In genomic region chr11:117700551-117700950, GRCh38 we compare ENCODE assay signal across 20 cellular contexts.
DNase-seq lines count a peak whose midpoint lies in the region; ATAC-seq and TF ChIP-seq lines count a peak whose summit lies in the region.
"Had no signal": no experiment of that assay in that cellular context is flagged by ENCODE, and none has a peak within 500 bp of the region (broad histone marks: within the 10 kb centered on the region; RNA-seq: fewer than 3 reads in every experiment).

No MANE protein-coding gene starts in this region.

- CTCF ChIA-PET in activated CD4-positive, alpha-beta T cell treated with anti-CD3 and anti-CD28 coated beads, Interleukin-2, amount 10 ng/mL, durations not matched to agents 7 days and 5 days (lab: Charles Lee): interaction anchor here (0.9 kb wide), 1 partner anchor 14 kb away, joined by 4 read pairs; no protein-coding TSS in a partner anchor
- CTCF ChIA-PET in HEK293 (lab: Yijun Ruan, JAX): interaction anchor here (1.3 kb wide), 1 partner anchor 275 kb away, joined by 4 read pairs; no protein-coding TSS in a partner anchor

- H3K36me3 ChIP-seq in HEK293 (ENCODE audit: control insufficient read depth in 2 of 2, insufficient read depth in 1 of 2, low read length in 2 of 2): no peaks in the 10 kb centered on the region

- no peaks in the 10 kb centered on the region for H3K27me3 ChIP-seq in dorsolateral prefrontal cortex

- H3K4me3 ChIP-seq in HEK293 (ENCODE audit: low read depth, low read length): no peak overlapping the region
- no peak overlapping the region for H3K4me3 ChIP-seq in dorsolateral prefrontal cortex

- ATAC-seq in effector memory CD8-positive, alpha-beta T cell (replicated peaks): no peak
- ATAC-seq in GM21786 (IDR thresholded peaks at IDR 0.05; ENCODE audit: unreplicated experiment): no peak
- no peak for ATAC-seq in HG03045 (IDR thresholded peaks at IDR 0.05; ENCODE audit: unreplicated experiment)
- ATAC-seq: PC-3, T-helper 17 cell had no signal

- H3K9me3 ChIP-seq in HEK293 (ENCODE audit: control insufficient read depth, insufficient read depth, low read depth, low read length): no peaks in the 10 kb centered on the region
- H3K9me3 ChIP-seq: SK-N-SH had no signal

- H3K4me1 Mint-ChIP-seq in activated CD4-positive, alpha-beta T cell treated with anti-CD3 and anti-CD28 coated beads, Interleukin-2, amount 10 ng/mL, durations not matched to agents 7 days and 5 days: peaks cover 9% of the 10 kb centered on the region
- H3K4me1 Mint-ChIP-seq in effector memory CD8-positive, alpha-beta T cell (ENCODE audit: low read depth in 2 of 2): peaks cover 1 to 9% of the 10 kb centered on the region in 2 donors

- POLR2A ChIA-PET in activated CD4-positive, alpha-beta T cell treated with anti-CD3 and anti-CD28 coated beads, Interleukin-2, amount 10 ng/mL, durations not matched to agents 7 days and 5 days (lab: Charles Lee): no interaction called here
- POLR2A ChIA-PET in HEK293 (lab: Yijun Ruan, JAX): no interaction called here

- H3K4me3 Mint-ChIP-seq in activated CD4-positive, alpha-beta T cell treated with anti-CD3 and anti-CD28 coated beads, Interleukin-2, amount 10 ng/mL, durations not matched to agents 7 days and 5 days: no peak overlapping the region
- no peak overlapping the region for H3K4me3 Mint-ChIP-seq in effector memory CD8-positive, alpha-beta T cell
- H3K4me3 Mint-ChIP-seq: CD4-positive, alpha-beta memory T cell; T-helper 17 cell had no signal

- TF ChIP-seq CTCF in HEK293 (tag by site-specific recombination; IDR thresholded peaks at IDR 0.05) (no peak), dorsolateral prefrontal cortex (IDR thresholded peaks at IDR 0.05 in 54 of 56, conservative IDR thresholded peaks at IDR 0.05 in 2 of 56; ENCODE audit: low read depth in 1 of 56, partially characterized antibody in 56 of 56) (no peak)

- no peaks in the 10 kb centered on the region for H3K4me1 ChIP-seq in HEK293 (ENCODE audit: control insufficient read depth, insufficient read depth, low read length)

- H3K36me3 Mint-ChIP-seq in activated CD4-positive, alpha-beta T cell treated with anti-CD3 and anti-CD28 coated beads, Interleukin-2, amount 10 ng/mL, durations not matched to agents 7 days and 5 days (ENCODE audit: low read depth): no peaks in the 10 kb centered on the region
- no peaks in the 10 kb centered on the region for H3K36me3 Mint-ChIP-seq in effector memory CD8-positive, alpha-beta T cell (ENCODE audit: insufficient read depth)
- H3K36me3 Mint-ChIP-seq: CD4-positive, alpha-beta memory T cell had no signal

- H3K27ac ChIP-seq in HEK293 (ENCODE audit: extremely low read depth, low read depth, low read length): no peak overlapping the region
- peak overlapping the region in 44 of 59 donors; percentile 10 to 86 (median 52) for H3K27ac ChIP-seq in dorsolateral prefrontal cortex

- DNase-seq in activated CD4-positive, alpha-beta T cell treated with anti-CD3 and anti-CD28 coated beads for 48 hours: peak; percentile 8
- DNase-seq in activated CD4-positive, alpha-beta T cell treated with anti-CD3 and anti-CD28 coated beads, Interleukin-2, amount 10 ng/mL, durations not matched to agents 7 days and 5 days: no peak
- DNase-seq in dorsolateral prefrontal cortex: no peak
- no peak for DNase-seq in effector memory CD8-positive, alpha-beta T cell
- DNase-seq: C1 segment of cervical spinal cord; CD4-positive, alpha-beta memory T cell; COR-L47; DND-41; H7; NCI-H1105; NCI-H146; NCI-H1930; NCI-H2107; PC-3; SK-N-SH; SW 1271; T-helper 17 cell had no signal

- no peak overlapping the region for H3K27ac Mint-ChIP-seq in activated CD4-positive, alpha-beta T cell treated with anti-CD3 and anti-CD28 coated beads, Interleukin-2, amount 10 ng/mL, durations not matched to agents 7 days and 5 days
- H3K27ac Mint-ChIP-seq in effector memory CD8-positive, alpha-beta T cell: no peak overlapping the region
- H3K27ac Mint-ChIP-seq: CD4-positive, alpha-beta memory T cell; T-helper 17 cell had no signal

- H3K27me3 Mint-ChIP-seq in activated CD4-positive, alpha-beta T cell treated with anti-CD3 and anti-CD28 coated beads, Interleukin-2, amount 10 ng/mL, durations not matched to agents 7 days and 5 days: peaks cover 6% of the 10 kb centered on the region
- peaks cover 52 to 57% of the 10 kb centered on the region in 2 donors for H3K27me3 Mint-ChIP-seq in effector memory CD8-positive, alpha-beta T cell

- intact Hi-C loops in dorsolateral prefrontal cortex (cut with DNase I): no loop called here

- no peaks in the 10 kb centered on the region for H3K9me3 Mint-ChIP-seq in activated CD4-positive, alpha-beta T cell treated with anti-CD3 and anti-CD28 coated beads, Interleukin-2, amount 10 ng/mL, durations not matched to agents 7 days and 5 days
- no peaks in the 10 kb centered on the region for H3K9me3 Mint-ChIP-seq in effector memory CD8-positive, alpha-beta T cell
- H3K9me3 Mint-ChIP-seq: CD4-positive, alpha-beta memory T cell had no signal

TF ChIP-seq in HEK293, 187 proteins besides CTCF, POLR2A, EP300 and RAD21:
- TF ChIP-seq ZFHX2 (tag by site-specific recombination; conservative IDR thresholded peaks at IDR 0.05) (0 out of 2 replicates have a peak, but pooled peaks have one; percentile 8), PBX3 (CRISPR knock-in tag; IDR thresholded peaks at IDR 0.05) (no peak)
